ENCODE assay signal across 1 cellular context in genomic region chr19:1841209-1841924, GRCh38.
TF ChIP-seq lines count a peak whose summit lies in the region.

No MANE protein-coding gene starts in this region.

TF ChIP-seq in H1, 55 proteins besides CTCF, POLR2A, EP300 and RAD21:
- TF ChIP-seq POU5F1 (IDR thresholded peaks at IDR 0.05; ENCODE audit: low read depth, low read length): no peak
- no peak for TF ChIP-seq SRF (IDR thresholded peaks at IDR 0.05; ENCODE audit: low read depth, low read length)
- TF ChIP-seq HDAC6 (IDR thresholded peaks at IDR 0.05; ENCODE audit: low read depth, low read length): no peak
- TF ChIP-seq KDM5A (IDR thresholded peaks at IDR 0.05; ENCODE audit: low read length): no peak
- no peak for TF ChIP-seq RNF2 (IDR thresholded peaks at IDR 0.05; ENCODE audit: borderline replicate concordance, low read depth, low read length, missing control alignments, poor library complexity, severe bottlenecking)
- no peak for TF ChIP-seq BACH1 (IDR thresholded peaks at IDR 0.05; ENCODE audit: low read length)
- TF ChIP-seq TCF12 (IDR thresholded peaks at IDR 0.05; ENCODE audit: low read depth, low read length): no peak
- TF ChIP-seq RBBP5 (IDR thresholded peaks at IDR 0.05; ENCODE audit: borderline replicate concordance, low read depth, low read length): no peak
- TF ChIP-seq SP1 (IDR thresholded peaks at IDR 0.05; ENCODE audit: low read depth, low read length): no peak
- TF ChIP-seq KDM1A (IDR thresholded peaks at IDR 0.05; ENCODE audit: borderline replicate concordance, low read length): no peak
- TF ChIP-seq EGR1 (IDR thresholded peaks at IDR 0.05; ENCODE audit: borderline replicate concordance, low read depth, low read length): no peak
